In the genomic region with DNA sequence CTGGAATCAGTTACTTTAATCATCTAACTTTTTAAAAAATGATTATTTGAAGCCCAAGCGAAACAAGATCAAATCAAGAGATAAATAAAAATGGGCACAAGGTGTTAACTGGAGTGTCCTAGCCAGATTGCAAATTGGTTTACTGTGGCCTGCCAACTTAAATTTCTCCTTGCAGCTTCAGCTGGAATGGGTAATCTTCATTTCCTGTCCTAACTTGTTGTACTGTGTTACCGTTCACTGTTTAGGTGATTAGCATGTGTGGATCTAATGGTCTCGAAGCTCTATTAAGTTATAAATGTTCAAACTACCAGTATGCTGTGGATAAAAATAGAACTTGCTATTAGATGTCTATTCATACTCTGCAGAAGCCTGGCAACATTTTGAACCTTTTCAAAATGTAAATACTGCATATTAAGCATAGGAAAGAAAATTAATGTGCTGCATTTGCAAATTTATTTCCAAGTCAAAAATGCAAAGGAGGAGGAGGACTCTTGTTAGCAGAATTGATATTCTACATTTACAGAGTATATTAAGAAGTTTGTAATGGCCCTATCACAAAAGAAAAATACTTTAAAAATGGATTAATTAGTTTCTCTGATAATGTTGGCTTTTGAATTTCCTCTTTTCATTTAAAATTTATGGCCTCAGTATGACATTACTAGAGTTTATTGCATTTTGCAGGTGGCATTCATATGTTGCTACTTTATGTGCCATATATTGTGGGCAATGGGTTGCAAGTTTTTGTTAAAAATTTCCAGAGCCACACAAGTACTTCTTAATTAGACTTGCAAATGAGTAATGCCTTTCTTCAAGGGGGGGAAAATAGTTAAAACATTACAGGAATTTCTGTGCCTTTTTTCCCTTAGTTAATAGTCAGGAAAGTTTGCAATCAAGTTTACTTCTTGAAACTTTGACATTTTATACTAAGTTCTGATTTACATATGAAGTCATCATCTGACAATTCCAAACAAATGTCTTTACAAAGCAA, we compare ENCODE assay signal across 1 cellular context.
TF ChIP-seq lines count a peak whose summit lies in the region.

No MANE protein-coding gene starts in this region.

TF ChIP-seq in IMR-90, 13 proteins besides CTCF, POLR2A, EP300 and RAD21:
- no peak for TF ChIP-seq RFX5 (IDR thresholded peaks at IDR 0.05; ENCODE audit: low read depth, low read length)
- TF ChIP-seq NFE2L2 (IDR thresholded peaks at IDR 0.05; ENCODE audit: low read depth, low read length): no peak
- TF ChIP-seq MAZ (IDR thresholded peaks at IDR 0.05; ENCODE audit: borderline replicate concordance, low read depth, low read length): no peak
- TF ChIP-seq USF2 (IDR thresholded peaks at IDR 0.05; ENCODE audit: low read depth, low read length): no peak
- TF ChIP-seq BHLHE40 (IDR thresholded peaks at IDR 0.05; ENCODE audit: low read depth, low read length): no peak
- TF ChIP-seq CHD1 (IDR thresholded peaks at IDR 0.05; ENCODE audit: low read depth, low read length): no peak
- TF ChIP-seq SMC3 (IDR thresholded peaks at IDR 0.05; ENCODE audit: low read depth, low read length): no peak
- no peak for TF ChIP-seq FOS (IDR thresholded peaks at IDR 0.05; ENCODE audit: low read depth, low read length)
- TF ChIP-seq MXI1 (IDR thresholded peaks at IDR 0.05; ENCODE audit: borderline replicate concordance, low read depth, low read length): no peak
- no peak for TF ChIP-seq MAFK (IDR thresholded peaks at IDR 0.05; ENCODE audit: low read depth, low read length)
- TF ChIP-seq CEBPB (IDR thresholded peaks at IDR 0.05; ENCODE audit: low read depth, low read length): no peak
- TF ChIP-seq ELK1 (IDR thresholded peaks at IDR 0.05; ENCODE audit: borderline replicate concordance, low read depth, low read length): no peak
- no peak for TF ChIP-seq RCOR1 (IDR thresholded peaks at IDR 0.05; ENCODE audit: insufficient replicate concordance, low read length)
